Comparison of ENCODE assay signal across 24 cellular contexts in the genomic region with DNA sequence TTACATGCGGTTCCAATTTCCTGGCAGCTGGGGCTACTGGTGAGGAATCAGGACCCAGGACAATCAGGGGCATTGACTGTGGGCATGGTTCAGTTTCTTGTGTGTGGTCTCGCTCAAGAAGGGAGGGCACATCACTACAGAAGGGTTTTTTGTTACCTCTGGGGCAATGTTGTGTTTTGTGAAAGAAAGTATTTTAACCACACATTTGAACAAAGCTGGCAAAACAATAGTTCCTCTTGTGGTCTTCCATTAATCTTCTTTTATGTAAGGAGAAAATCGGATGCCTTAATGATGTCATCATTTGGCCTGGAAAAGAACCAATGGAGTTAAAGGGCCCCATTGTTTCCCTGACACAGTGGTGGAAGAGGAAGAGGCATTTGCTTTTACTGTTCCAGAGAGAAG.
DNase-seq lines count a peak whose midpoint lies in the region; ATAC-seq, FAIRE-seq and TF ChIP-seq lines count a peak whose summit lies in the region.
"Had no signal": no experiment of that assay in that cellular context is flagged by ENCODE, and none has a peak within 500 bp of the region (broad histone marks: within the 10 kb centered on the region; RNA-seq: fewer than 3 reads in every experiment).

No MANE protein-coding gene starts in this region.

- H3K9me3 ChIP-seq in SK-N-SH, result no peaks in the 10 kb centered on the region
- H3K9me3 ChIP-seq: left lung, pancreas had no signal

- H3K79me2 ChIP-seq in SK-N-SH (ENCODE audit: insufficient read depth), result no peaks in the 10 kb centered on the region

- POLR2A ChIA-PET in SK-N-SH (lab: Yijun Ruan, JAX), result no interaction called here

- TF ChIP-seq RAD21 in SK-N-SH (IDR thresholded peaks at IDR 0.05; ENCODE audit: low read length), result no peak

- no peaks in the 10 kb centered on the region for H3F3A ChIP-seq in SK-N-SH (replicated peaks; ENCODE audit: insufficient read depth)

- no peaks in the 10 kb centered on the region for H3K9me2 ChIP-seq in SK-N-SH

- no peaks in the 10 kb centered on the region for H3K36me3 ChIP-seq in SK-N-SH (replicated peaks in 1 of 2; ENCODE audit: control insufficient read depth in 1 of 2, insufficient read depth in 2 of 2, low read length in 1 of 2)
- H3K36me3 ChIP-seq: BLaER1 treated with 17β-estradiol and CSF1 and Interleukin-3, amounts not matched to agents 10 nM and 100 nM; left lung; pancreas had no signal

- WGBS in SK-N-SH (ENCODE audit: low lambda C conversion rate), result 48% methylated on average over 3 of the region's 3 CpGs

- CTCF ChIA-PET in SK-N-SH (lab: Yijun Ruan, JAX), result interaction anchor here (0.5 to 2.1 kb wide), 4 partner anchors 13 to 1375 kb away, joined by 3 to 6 read pairs (median 3); no protein-coding TSS in a partner anchor

- H3K4me2 ChIP-seq in SK-N-SH, result no peak overlapping the region
- H3K4me2 ChIP-seq: BLaER1 treated with 17β-estradiol and CSF1 and Interleukin-3, amounts not matched to agents 10 nM and 100 nM had no signal

- no peak overlapping the region for H2AFZ ChIP-seq in SK-N-SH (ENCODE audit: low read depth)

- TF ChIP-seq EP300 in SK-N-SH (IDR thresholded peaks at IDR 0.05; ENCODE audit: borderline replicate concordance in 1 of 2, low read depth in 1 of 2, low read length in 1 of 2), result no peak

- peak; percentile 94 for FAIRE-seq in frontal cortex (lab: Jason Lieb, UNC)
- FAIRE-seq: endometrium, pancreas had no signal

- peaks cover 6% of the 10 kb centered on the region for H3K27me3 ChIP-seq in SK-N-SH (ENCODE audit: insufficient read depth)
- H3K27me3 ChIP-seq: BLaER1 treated with 17β-estradiol and CSF1 and Interleukin-3, amounts not matched to agents 10 nM and 100 nM; left lung; pancreas had no signal

- no peak overlapping the region for H3K9ac ChIP-seq in SK-N-SH
- H3K9ac ChIP-seq: BLaER1 treated with 17β-estradiol and CSF1 and Interleukin-3, amounts not matched to agents 10 nM and 100 nM had no signal

- H3K4me3 ChIP-seq in SK-N-SH (ENCODE audit: low read depth in 2 of 2, low read length in 1 of 2), result no peak overlapping the region
- H3K4me3 ChIP-seq: BLaER1 treated with 17β-estradiol and CSF1 and Interleukin-3, amounts not matched to agents 10 nM and 100 nM; left lung; pancreas; SK-N-MC; skin epidermis had no signal

- no peaks in the 10 kb centered on the region for H4K20me1 ChIP-seq in SK-N-SH (ENCODE audit: insufficient read depth)
- H4K20me1 ChIP-seq: BLaER1 treated with 17β-estradiol and CSF1 and Interleukin-3, amounts not matched to agents 10 nM and 100 nM had no signal

- H3K4me1 ChIP-seq in SK-N-SH (ENCODE audit: control insufficient read depth in 1 of 2, insufficient read depth in 2 of 2, low read depth in 1 of 2, low read length in 1 of 2), result no peaks in the 10 kb centered on the region
- H3K4me1 ChIP-seq: BLaER1 treated with 17β-estradiol and CSF1 and Interleukin-3, amounts not matched to agents 10 nM and 100 nM; left lung; pancreas had no signal

- no peak overlapping the region for H3K27ac ChIP-seq in SK-N-SH (ENCODE audit: low read depth in 2 of 2, low read length in 1 of 2)
- H3K27ac ChIP-seq: BLaER1 treated with 17β-estradiol and CSF1 and Interleukin-3, amounts not matched to agents 10 nM and 100 nM; left lung; SK-N-MC; skin epidermis had no signal

- DNase-seq in SK-N-SH (no peak), frontal cortex (ENCODE audit: low spot score in 2 of 2) (peak in 1 of 2 donors; percentile 31), nucleus accumbens (lab: John Stamatoyannopoulos, UW) (peak in 45 of 56 donors; percentile 9 to 86 (median 58)), NCI-H1417 treated with DMSO at 0.1 percent for 48 hours (lab: John Stamatoyannopoulos, UW) (no peak), RKO (ENCODE audit: low spot score) (no peak), NOMO-1 treated with dmso at 0.1 percent for 144 hours (lab: John Stamatoyannopoulos, UW; ENCODE audit: unreplicated experiment) (no peak)
- DNase-seq: 8988T; activated CD4-positive, CD25-positive, alpha-beta regulatory T cell treated with anti-CD3 and anti-CD28 coated beads, Interleukin-2, amount 50 U/mL, for 72 hours; activated effector memory CD4-positive, alpha-beta T cell treated with anti-CD3 and anti-CD28 coated beads, Interleukin-2, amount 50 U/mL, for 16 hours; H9; KBM-7; left lung; NCI-H1092; NCI-H69; PC-3; stimulated activated CD4-positive, alpha-beta T cell treated with anti-CD3 and anti-CD28 coated beads, Interleukin-2, amount 100 ng/mL, for 48 hours; T1000 had no signal

- TF ChIP-seq CTCF in SK-N-SH (IDR thresholded peaks at IDR 0.05), result no peak

- no peak for ATAC-seq in SK-N-SH treated with all-trans-retinoic acid at 6 μM for 48 hours
- ATAC-seq in GM19324 (IDR thresholded peaks at IDR 0.05; ENCODE audit: low FRiP score, unreplicated experiment), result no peak
- ATAC-seq: left lung had no signal

TF ChIP-seq in SK-N-SH, 30 proteins besides CTCF, POLR2A, EP300 and RAD21:
- TF ChIP-seq JUND (IDR thresholded peaks at IDR 0.05) (no peak), TCF12 (IDR thresholded peaks at IDR 0.05) (peak; percentile 31)
TF ChIP-seq in SK-N-SH: peak in this region for 1.

TF ChIP-seq in SK-N-SH treated with all-trans-retinoic acid at 6 μM for 48 hours, 23 proteins besides CTCF, POLR2A, EP300 and RAD21:
- TF ChIP-seq PPARA (CRISPR knock-in tag; IDR thresholded peaks at IDR 0.05; ENCODE audit: borderline replicate concordance) (no peak), CSDC2 (CRISPR knock-in tag; IDR thresholded peaks at IDR 0.05) (no peak), GLIS3 (CRISPR knock-in tag; IDR thresholded peaks at IDR 0.05) (no peak), ZFP30 (CRISPR knock-in tag; IDR thresholded peaks at IDR 0.05) (no peak), ZNF70 (CRISPR knock-in tag; IDR thresholded peaks at IDR 0.05) (no peak), OSR1 (CRISPR knock-in tag; IDR thresholded peaks at IDR 0.05) (no peak), ZC3H10 (CRISPR knock-in tag; IDR thresholded peaks at IDR 0.05) (no peak), ESRRG (CRISPR knock-in tag; IDR thresholded peaks at IDR 0.05) (no peak), ZFP3 (CRISPR knock-in tag; IDR thresholded peaks at IDR 0.05) (no peak), TOX (CRISPR knock-in tag; IDR thresholded peaks at IDR 0.05; ENCODE audit: borderline replicate concordance) (no peak)
- TF ChIP-seq, protein P1, sequence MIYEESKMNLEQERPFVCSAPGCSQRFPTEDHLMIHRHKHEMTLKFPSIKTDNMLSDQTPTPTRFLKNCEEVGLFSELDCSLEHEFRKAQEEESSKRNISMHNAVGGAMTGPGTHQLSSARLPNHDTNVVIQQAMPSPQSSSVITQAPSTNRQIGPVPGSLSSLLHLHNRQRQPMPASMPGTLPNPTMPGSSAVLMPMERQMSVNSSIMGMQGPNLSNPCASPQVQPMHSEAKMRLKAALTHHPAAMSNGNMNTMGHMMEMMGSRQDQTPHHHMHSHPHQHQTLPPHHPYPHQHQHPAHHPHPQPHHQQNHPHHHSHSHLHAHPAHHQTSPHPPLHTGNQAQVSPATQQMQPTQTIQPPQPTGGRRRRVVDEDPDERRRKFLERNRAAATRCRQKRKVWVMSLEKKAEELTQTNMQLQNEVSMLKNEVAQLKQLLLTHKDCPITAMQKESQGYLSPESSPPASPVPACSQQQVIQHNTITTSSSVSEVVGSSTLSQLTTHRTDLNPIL (CRISPR knock-in tag; IDR thresholded peaks at IDR 0.05; ENCODE audit: low read depth), result no peak
- TF ChIP-seq, protein P2, sequence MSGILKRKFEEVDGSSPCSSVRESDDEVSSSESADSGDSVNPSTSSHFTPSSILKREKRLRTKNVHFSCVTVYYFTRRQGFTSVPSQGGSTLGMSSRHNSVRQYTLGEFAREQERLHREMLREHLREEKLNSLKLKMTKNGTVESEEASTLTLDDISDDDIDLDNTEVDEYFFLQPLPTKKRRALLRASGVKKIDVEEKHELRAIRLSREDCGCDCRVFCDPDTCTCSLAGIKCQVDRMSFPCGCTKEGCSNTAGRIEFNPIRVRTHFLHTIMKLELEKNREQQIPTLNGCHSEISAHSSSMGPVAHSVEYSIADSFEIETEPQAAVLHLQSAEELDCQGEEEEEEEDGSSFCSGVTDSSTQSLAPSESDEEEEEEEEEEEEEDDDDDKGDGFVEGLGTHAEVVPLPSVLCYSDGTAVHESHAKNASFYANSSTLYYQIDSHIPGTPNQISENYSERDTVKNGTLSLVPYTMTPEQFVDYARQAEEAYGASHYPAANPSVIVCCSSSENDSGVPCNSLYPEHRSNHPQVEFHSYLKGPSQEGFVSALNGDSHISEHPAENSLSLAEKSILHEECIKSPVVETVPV (CRISPR knock-in tag; IDR thresholded peaks at IDR 0.05), result no peak

Comparison
In these comparisons a context has a peak if more than half of its experiments do, and no peak if none do; other contexts are left out.
1. DNase-seq: peak in nucleus accumbens (45 of 56); none in SK-N-SH (single experiment), NCI-H1417 treated with DMSO at 0.1 percent for 48 hours (single experiment), RKO (single experiment) and NOMO-1 treated with dmso at 0.1 percent for 144 hours (single experiment).